Comparison of ENCODE assay signal across 14 cellular contexts in the genomic region with DNA sequence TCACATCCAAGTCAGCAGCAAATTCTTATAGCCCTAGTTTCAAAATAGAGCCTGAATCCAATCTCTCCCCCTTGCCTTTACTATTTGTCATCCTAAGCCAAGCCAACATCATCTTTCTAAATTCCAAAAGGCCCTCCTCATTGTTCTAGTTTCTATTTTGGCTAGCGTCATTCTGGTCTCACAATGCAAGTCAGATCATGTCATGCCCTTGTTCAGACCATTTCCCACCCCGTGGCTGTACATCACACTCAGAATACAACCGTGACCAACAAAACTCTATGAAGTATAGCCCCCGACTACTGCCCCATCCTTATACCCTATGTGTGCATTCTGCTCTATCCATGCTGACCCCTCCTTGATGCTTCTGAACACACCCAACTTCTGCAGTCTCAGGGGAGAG. TPM values are rescaled to one million over a fixed set of nuclear protein-coding genes. Genes with fewer than 3 reads are reported as not detected.
DNase-seq lines count a peak whose midpoint lies in the region; ATAC-seq and TF ChIP-seq lines count a peak whose summit lies in the region.
"Had no signal": no experiment of that assay in that cellular context is flagged by ENCODE, and none has a peak within 500 bp of the region (broad histone marks: within the 10 kb centered on the region; RNA-seq: fewer than 3 reads in every experiment).

No MANE protein-coding gene starts in this region.

- H3K9me3 ChIP-seq in CD8-positive, alpha-beta memory T cell (ENCODE audit: low read length) = no peaks in the 10 kb centered on the region
- H3K9me3 ChIP-seq in Loucy (ENCODE audit: insufficient read depth, low read depth, low read length) (peaks cover 6% of the 10 kb centered on the region; the same call in 1 of the 2 replicates), mammary epithelial cell (replicated peaks; ENCODE audit: insufficient read depth, low read length) (no peaks in the 10 kb centered on the region)
- H3K9me3 ChIP-seq: SK-N-SH, suprapubic skin had no signal

- H3K27ac Mint-ChIP-seq in CD8-positive, alpha-beta memory T cell = peak overlapping the region; percentile 93 to 100 (median 98)
- H3K27ac Mint-ChIP-seq in naive thymus-derived CD8-positive, alpha-beta T cell = peak overlapping the region; percentile 48 to 100 (median 97)
- no peak overlapping the region for H3K27ac Mint-ChIP-seq in HFFc6

- H2AFZ ChIP-seq in Loucy (ENCODE audit: low read length) (no peak overlapping the region), mammary epithelial cell (ENCODE audit: low read depth, low read length) (peak overlapping the region; percentile 33)

- DNase-seq in CD8-positive, alpha-beta memory T cell = no peak
- DNase-seq in mammary epithelial cell (peak; percentile 91), islet precursor cell (no peak), Ammon's horn (ENCODE audit: low spot score) (no peak), HFFc6 (no peak), kidney glomerular epithelial cell (lab: John Stamatoyannopoulos, UW) (no peak)
- DNase-seq in naive thymus-derived CD8-positive, alpha-beta T cell = no peak
- DNase-seq: anterior cingulate cortex, head of caudate nucleus, IMR-90, NCI-H187, SK-N-SH had no signal

- peaks cover 0 to 11% of the 10 kb centered on the region in 2 donors for H3K27me3 Mint-ChIP-seq in CD8-positive, alpha-beta memory T cell
- H3K27me3 Mint-ChIP-seq in naive thymus-derived CD8-positive, alpha-beta T cell = peaks cover 0 to 4% (median 0%) of the 10 kb centered on the region in 5 donors
- H3K27me3 Mint-ChIP-seq in HFFc6 (ENCODE audit: insufficient read depth) = peaks cover 18% of the 10 kb centered on the region

- no TSS peak for BruUV-seq in mammary epithelial cell (replicated peaks; lab: Mats Ljungman, UMichigan)

- H3K27ac ChIP-seq in CD8-positive, alpha-beta memory T cell (ENCODE audit: low read depth, low read length) = peak overlapping the region; percentile 98
- peak overlapping the region; percentile 39 for H3K27ac ChIP-seq in mammary epithelial cell (ENCODE audit: insufficient read depth, low read depth, low read length)

- H3K79me2 ChIP-seq in Loucy (ENCODE audit: insufficient read depth, low read length) = no peaks in the 10 kb centered on the region
- no peaks in the 10 kb centered on the region for H3K79me2 ChIP-seq in mammary epithelial cell (ENCODE audit: insufficient read depth, low read length)

- no peaks in the 10 kb centered on the region for H3K27me3 ChIP-seq in CD8-positive, alpha-beta memory T cell (ENCODE audit: insufficient read depth, low read length, poor library complexity, severe bottlenecking)
- H3K27me3 ChIP-seq in Loucy (ENCODE audit: insufficient read depth, low read length, poor library complexity, severe bottlenecking) = no peaks in the 10 kb centered on the region
- H3K27me3 ChIP-seq in mammary epithelial cell (ENCODE audit: insufficient read depth, low read length) = no peaks in the 10 kb centered on the region
- H3K27me3 ChIP-seq: suprapubic skin had no signal

- intact Hi-C loops in mammary epithelial cell (cut with micrococcal nuclease) = no loop called here

- H3K4me3 Mint-ChIP-seq in CD8-positive, alpha-beta memory T cell = peak overlapping the region; percentile 60 to 76 (median 66)
- H3K4me3 Mint-ChIP-seq in naive thymus-derived CD8-positive, alpha-beta T cell = peak overlapping the region in 9 of 10 donors; percentile 54 to 79 (median 67)
- no peak overlapping the region for H3K4me3 Mint-ChIP-seq in HFFc6

- peaks cover 25% of the 10 kb centered on the region for H3F3A ChIP-seq in Loucy (ENCODE audit: low read depth)

- peaks cover 62% of the 10 kb centered on the region for H3K4me1 ChIP-seq in CD8-positive, alpha-beta memory T cell (ENCODE audit: insufficient read depth, low read length)
- H3K4me1 ChIP-seq in Loucy (ENCODE audit: insufficient read depth, low read length, poor library complexity, severe bottlenecking) (peaks cover 67% of the 10 kb centered on the region), mammary epithelial cell (ENCODE audit: insufficient read depth, low read length) (peaks cover 19% of the 10 kb centered on the region)
- H3K4me1 ChIP-seq: suprapubic skin had no signal

- H3K4me3 ChIP-seq in CD8-positive, alpha-beta memory T cell (ENCODE audit: low read length) = peak overlapping the region; percentile 30
- H3K4me3 ChIP-seq in Loucy (ENCODE audit: low read length, poor library complexity, severe bottlenecking) = peak overlapping the region; percentile 54
- no peak overlapping the region for H3K4me3 ChIP-seq in mammary epithelial cell (replicated peaks in 1 of 3; ENCODE audit: insufficient read depth in 1 of 3, low read depth in 2 of 3, low read length in 3 of 3)
- H3K4me3 ChIP-seq: suprapubic skin had no signal

- no peaks in the 10 kb centered on the region for H4K20me1 ChIP-seq in Loucy (ENCODE audit: insufficient read depth, low read length, poor library complexity, severe bottlenecking)
- H4K20me1 ChIP-seq in mammary epithelial cell (ENCODE audit: insufficient read depth, low read length) = no peaks in the 10 kb centered on the region

- CTCF ChIA-PET in CD8-positive, alpha-beta memory T cell (lab: Charles Lee) = interaction anchor here (1.5 to 2.1 kb wide), 3 partner anchors 20 to 58 kb away, joined by 5 to 7 read pairs (median 5); no protein-coding TSS in a partner anchor
- CTCF ChIA-PET in mammary epithelial cell (lab: Charles Lee; ENCODE audit: low non-redundant PET) = no interaction called here

- H3K9ac ChIP-seq in Loucy (ENCODE audit: low read depth, low read length, poor library complexity, severe bottlenecking) (peak overlapping the region; percentile 85), mammary epithelial cell (ENCODE audit: insufficient read depth, low read length) (no peak overlapping the region)
- H3K9ac ChIP-seq: SK-N-SH had no signal

- H3K36me3 Mint-ChIP-seq in CD8-positive, alpha-beta memory T cell = peaks cover 0 to 4% (median 2%) of the 10 kb centered on the region in 3 donors
- peaks cover 0 to 4% (median 3%) of the 10 kb centered on the region in 3 donors for H3K36me3 Mint-ChIP-seq in naive thymus-derived CD8-positive, alpha-beta T cell
- no peaks in the 10 kb centered on the region for H3K36me3 Mint-ChIP-seq in HFFc6 (ENCODE audit: low read depth)

- H3K36me3 ChIP-seq in CD8-positive, alpha-beta memory T cell (ENCODE audit: insufficient read depth, low read length) = no peaks in the 10 kb centered on the region
- H3K36me3 ChIP-seq in Loucy (ENCODE audit: insufficient read depth, low read length) (no peaks in the 10 kb centered on the region), mammary epithelial cell (ENCODE audit: insufficient read depth, low read length) (no peaks in the 10 kb centered on the region)
- H3K36me3 ChIP-seq: suprapubic skin had no signal

- POLR2A ChIA-PET in CD8-positive, alpha-beta memory T cell (lab: Charles Lee) = interaction anchor here (2.3 kb wide), 1 partner anchor 13 kb away, joined by 60 read pairs; a partner anchor contains a TSS
- POLR2A ChIA-PET in naive thymus-derived CD8-positive, alpha-beta T cell (lab: Charles Lee) = interaction anchor here (1.3 to 6.6 kb wide), 3 partner anchors 12 to 20 kb away, joined by 4 to 94 read pairs (median 17); a partner anchor contains a TSS

- dilution Hi-C loops in mammary epithelial cell (cut with HindIII; ENCODE audit: low sequenced_read_pairs) = no loop called here

- ATAC-seq in naive thymus-derived CD8-positive, alpha-beta T cell = no peak

- H3K4me2 ChIP-seq in Loucy (ENCODE audit: low read depth, low read length, poor library complexity, severe bottlenecking) = peak overlapping the region; percentile 94
- no peak overlapping the region for H3K4me2 ChIP-seq in mammary epithelial cell (ENCODE audit: insufficient read depth, low read depth, low read length)
- H3K4me2 ChIP-seq: SK-N-SH had no signal

- peaks cover 0 to 7% (median 3%) of the 10 kb centered on the region in 5 donors for H3K9me3 Mint-ChIP-seq in CD8-positive, alpha-beta memory T cell
- H3K9me3 Mint-ChIP-seq in naive thymus-derived CD8-positive, alpha-beta T cell = peaks cover 0 to 20% (median 3%) of the 10 kb centered on the region in 9 donors
- H3K9me3 Mint-ChIP-seq in HFFc6 = no peaks in the 10 kb centered on the region; the same call in 1 of the 2 replicates

- 23% methylated on average over 4 of the region's 4 CpGs for WGBS in mammary epithelial cell (ENCODE audit: low coverage, missing lambda C conversion rate)

- peaks cover 75 to 92% (median 86%) of the 10 kb centered on the region in 3 donors for H3K4me1 Mint-ChIP-seq in CD8-positive, alpha-beta memory T cell
- peaks cover 18 to 93% (median 61%) of the 10 kb centered on the region in 4 donors for H3K4me1 Mint-ChIP-seq in naive thymus-derived CD8-positive, alpha-beta T cell
- peaks cover 26% of the 10 kb centered on the region for H3K4me1 Mint-ChIP-seq in HFFc6 (ENCODE audit: low read depth)

- TF ChIP-seq CTCF in Loucy (conservative IDR thresholded peaks at IDR 0.05; ENCODE audit: low read length) (no peak), mammary epithelial cell (conservative IDR thresholded peaks at IDR 0.05 in 1 of 2, IDR thresholded peaks at IDR 0.05 in 1 of 2; ENCODE audit: extremely low read depth in 1 of 2, insufficient read depth in 1 of 2, low read depth in 1 of 2, low read length in 2 of 2) (no peak), HFFc6 (IDR thresholded peaks at IDR 0.05) (no peak)

- no peaks in the 10 kb centered on the region for H3K9me2 ChIP-seq in Loucy (replicated peaks; ENCODE audit: low read depth, low read length)
- H3K9me2 ChIP-seq: SK-N-SH had no signal

- in situ Hi-C loops in mammary epithelial cell (cut with MboI; ENCODE audit: low sequenced_read_pairs in 2 of 2) = no loop called here

RNA-seq across cellular contexts. Expression of a gene that starts 12.3 kb away (rescaled TPM):
- 100 to 1,000 TPM; 106 to 112 TPM for total RNA-seq in CD8-positive, alpha-beta memory T cell
- 218 TPM for polyA plus RNA-seq in CD8-positive, alpha-beta memory T cell
- 1 to 10 TPM; 2.7 to 6.8 TPM for total RNA-seq in mammary epithelial cell
- polyA plus RNA-seq in mammary epithelial cell = 1.0 TPM
- polyA minus RNA-seq in mammary epithelial cell = not detected
- total RNA-seq in naive thymus-derived CD8-positive, alpha-beta T cell = 10 to 100 TPM; 57.8 to 66.7 TPM
- 100 to 1,000 TPM; 115 to 172 (median 122) TPM for polyA plus RNA-seq in naive thymus-derived CD8-positive, alpha-beta T cell
- 1 to 10 TPM; 2.4 to 6.0 (median 2.8) TPM for total RNA-seq in HFFc6 (2021; fragmentation: NEBNext Ultra II Directional; extraction: Animal tissue kit (Norgen Biotek cat#: 25700))

Comparison
In these comparisons a context has a peak if more than half of its experiments do, and no peak if none do; other contexts are left out.
1. H3K4me3 ChIP-seq: peak in CD8-positive, alpha-beta memory T cell (single experiment) and Loucy (single experiment); none in mammary epithelial cell (0 of 3).
2. RNA of a gene that starts 12.3 kb away (total RNA-seq): 106 to 112 TPM in CD8-positive, alpha-beta memory T cell and 57.8 to 66.7 TPM in naive thymus-derived CD8-positive, alpha-beta T cell; 2.7 to 6.8 TPM in mammary epithelial cell and 2.4 to 6.0 TPM in HFFc6; every median in the first group is over 4 times any median in the second.